In the genomic region with DNA sequence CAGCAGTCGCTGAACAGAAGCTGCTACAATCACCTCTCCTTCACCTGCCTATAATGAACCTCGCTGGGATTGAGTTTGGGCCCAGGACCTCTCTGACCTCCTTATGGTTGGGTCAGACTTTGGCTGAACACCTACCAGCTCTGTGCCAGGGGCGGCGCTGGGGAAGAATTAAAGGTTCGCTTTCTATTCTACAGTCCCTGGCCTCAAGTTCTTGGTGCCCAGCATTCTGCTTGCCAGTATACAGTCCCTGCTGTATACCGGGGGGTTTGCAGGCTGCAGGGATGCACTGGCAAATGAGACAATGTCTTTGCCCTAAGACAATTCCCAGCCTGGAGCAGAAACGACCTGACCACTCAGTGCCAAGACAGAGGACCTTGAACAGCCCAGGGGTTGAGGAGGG, we compare ENCODE assay signal across 1 cellular context.
TF ChIP-seq lines count a peak whose summit lies in the region.

No MANE protein-coding gene starts in this region.

TF ChIP-seq in K562, 482 proteins besides CTCF, POLR2A, EP300 and RAD21 (continued from another document):
- TF ChIP-seq, protein P1, sequence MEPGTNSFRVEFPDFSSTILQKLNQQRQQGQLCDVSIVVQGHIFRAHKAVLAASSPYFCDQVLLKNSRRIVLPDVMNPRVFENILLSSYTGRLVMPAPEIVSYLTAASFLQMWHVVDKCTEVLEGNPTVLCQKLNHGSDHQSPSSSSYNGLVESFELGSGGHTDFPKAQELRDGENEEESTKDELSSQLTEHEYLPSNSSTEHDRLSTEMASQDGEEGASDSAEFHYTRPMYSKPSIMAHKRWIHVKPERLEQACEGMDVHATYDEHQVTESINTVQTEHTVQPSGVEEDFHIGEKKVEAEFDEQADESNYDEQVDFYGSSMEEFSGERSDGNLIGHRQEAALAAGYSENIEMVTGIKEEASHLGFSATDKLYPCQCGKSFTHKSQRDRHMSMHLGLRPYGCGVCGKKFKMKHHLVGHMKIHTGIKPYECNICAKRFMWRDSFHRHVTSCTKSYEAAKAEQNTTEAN (CRISPR knock-in tag; IDR thresholded peaks at IDR 0.05) = no peak
- TF ChIP-seq SETDB1 (IDR thresholded peaks at IDR 0.05; ENCODE audit: low read length) (no peak), ZNF121 (CRISPR knock-in tag; conservative IDR thresholded peaks at IDR 0.05) (no peak), SRSF9 (IDR thresholded peaks at IDR 0.05; ENCODE audit: borderline replicate concordance, low read depth, low read length) (no peak), NFRKB (IDR thresholded peaks at IDR 0.05; ENCODE audit: low read depth) (no peak)
- TF ChIP-seq, protein P2, sequence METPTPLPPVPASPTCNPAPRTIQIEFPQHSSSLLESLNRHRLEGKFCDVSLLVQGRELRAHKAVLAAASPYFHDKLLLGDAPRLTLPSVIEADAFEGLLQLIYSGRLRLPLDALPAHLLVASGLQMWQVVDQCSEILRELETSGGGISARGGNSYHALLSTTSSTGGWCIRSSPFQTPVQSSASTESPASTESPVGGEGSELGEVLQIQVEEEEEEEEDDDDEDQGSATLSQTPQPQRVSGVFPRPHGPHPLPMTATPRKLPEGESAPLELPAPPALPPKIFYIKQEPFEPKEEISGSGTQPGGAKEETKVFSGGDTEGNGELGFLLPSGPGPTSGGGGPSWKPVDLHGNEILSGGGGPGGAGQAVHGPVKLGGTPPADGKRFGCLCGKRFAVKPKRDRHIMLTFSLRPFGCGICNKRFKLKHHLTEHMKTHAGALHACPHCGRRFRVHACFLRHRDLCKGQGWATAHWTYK (CRISPR knock-in tag; IDR thresholded peaks at IDR 0.05) = no peak
- TF ChIP-seq, protein P3, sequence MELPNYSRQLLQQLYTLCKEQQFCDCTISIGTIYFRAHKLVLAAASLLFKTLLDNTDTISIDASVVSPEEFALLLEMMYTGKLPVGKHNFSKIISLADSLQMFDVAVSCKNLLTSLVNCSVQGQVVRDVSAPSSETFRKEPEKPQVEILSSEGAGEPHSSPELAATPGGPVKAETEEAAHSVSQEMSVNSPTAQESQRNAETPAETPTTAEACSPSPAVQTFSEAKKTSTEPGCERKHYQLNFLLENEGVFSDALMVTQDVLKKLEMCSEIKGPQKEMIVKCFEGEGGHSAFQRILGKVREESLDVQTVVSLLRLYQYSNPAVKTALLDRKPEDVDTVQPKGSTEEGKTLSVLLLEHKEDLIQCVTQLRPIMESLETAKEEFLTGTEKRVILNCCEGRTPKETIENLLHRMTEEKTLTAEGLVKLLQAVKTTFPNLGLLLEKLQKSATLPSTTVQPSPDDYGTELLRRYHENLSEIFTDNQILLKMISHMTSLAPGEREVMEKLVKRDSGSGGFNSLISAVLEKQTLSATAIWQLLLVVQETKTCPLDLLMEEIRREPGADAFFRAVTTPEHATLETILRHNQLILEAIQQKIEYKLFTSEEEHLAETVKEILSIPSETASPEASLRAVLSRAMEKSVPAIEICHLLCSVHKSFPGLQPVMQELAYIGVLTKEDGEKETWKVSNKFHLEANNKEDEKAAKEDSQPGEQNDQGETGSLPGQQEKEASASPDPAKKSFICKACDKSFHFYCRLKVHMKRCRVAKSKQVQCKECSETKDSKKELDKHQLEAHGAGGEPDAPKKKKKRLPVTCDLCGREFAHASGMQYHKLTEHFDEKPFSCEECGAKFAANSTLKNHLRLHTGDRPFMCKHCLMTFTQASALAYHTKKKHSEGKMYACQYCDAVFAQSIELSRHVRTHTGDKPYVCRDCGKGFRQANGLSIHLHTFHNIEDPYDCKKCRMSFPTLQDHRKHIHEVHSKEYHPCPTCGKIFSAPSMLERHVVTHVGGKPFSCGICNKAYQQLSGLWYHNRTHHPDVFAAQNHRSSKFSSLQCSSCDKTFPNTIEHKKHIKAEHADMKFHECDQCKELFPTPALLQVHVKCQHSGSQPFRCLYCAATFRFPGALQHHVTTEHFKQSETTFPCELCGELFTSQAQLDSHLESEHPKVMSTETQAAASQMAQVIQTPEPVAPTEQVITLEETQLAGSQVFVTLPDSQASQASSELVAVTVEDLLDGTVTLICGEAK (IDR thresholded peaks at IDR 0.05) = no peak
- TF ChIP-seq, protein P3 (CRISPR knock-in tag; IDR thresholded peaks at IDR 0.05) = no peak
- TF ChIP-seq, protein P4, sequence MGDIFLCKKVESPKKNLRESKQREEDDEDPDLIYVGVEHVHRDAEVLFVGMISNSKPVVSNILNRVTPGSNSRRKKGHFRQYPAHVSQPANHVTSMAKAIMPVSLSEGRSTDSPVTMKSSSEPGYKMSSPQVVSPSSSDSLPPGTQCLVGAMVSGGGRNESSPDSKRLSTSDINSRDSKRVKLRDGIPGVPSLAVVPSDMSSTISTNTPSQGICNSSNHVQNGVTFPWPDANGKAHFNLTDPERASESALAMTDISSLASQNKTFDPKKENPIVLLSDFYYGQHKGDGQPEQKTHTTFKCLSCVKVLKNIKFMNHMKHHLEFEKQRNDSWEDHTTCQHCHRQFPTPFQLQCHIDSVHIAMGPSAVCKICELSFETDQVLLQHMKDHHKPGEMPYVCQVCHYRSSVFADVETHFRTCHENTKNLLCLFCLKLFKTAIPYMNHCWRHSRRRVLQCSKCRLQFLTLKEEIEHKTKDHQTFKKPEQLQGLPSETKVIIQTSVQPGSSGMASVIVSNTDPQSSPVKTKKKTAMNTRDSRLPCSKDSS (IDR thresholded peaks at IDR 0.05; ENCODE audit: low read depth, partially characterized antibody) = no peak
- TF ChIP-seq, protein P5, sequence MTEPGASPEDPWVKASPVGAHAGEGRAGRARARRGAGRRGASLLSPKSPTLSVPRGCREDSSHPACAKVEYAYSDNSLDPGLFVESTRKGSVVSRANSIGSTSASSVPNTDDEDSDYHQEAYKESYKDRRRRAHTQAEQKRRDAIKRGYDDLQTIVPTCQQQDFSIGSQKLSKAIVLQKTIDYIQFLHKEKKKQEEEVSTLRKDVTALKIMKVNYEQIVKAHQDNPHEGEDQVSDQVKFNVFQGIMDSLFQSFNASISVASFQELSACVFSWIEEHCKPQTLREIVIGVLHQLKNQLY (CRISPR knock-in tag; conservative IDR thresholded peaks at IDR 0.05) = no peak
- TF ChIP-seq, protein P6, sequence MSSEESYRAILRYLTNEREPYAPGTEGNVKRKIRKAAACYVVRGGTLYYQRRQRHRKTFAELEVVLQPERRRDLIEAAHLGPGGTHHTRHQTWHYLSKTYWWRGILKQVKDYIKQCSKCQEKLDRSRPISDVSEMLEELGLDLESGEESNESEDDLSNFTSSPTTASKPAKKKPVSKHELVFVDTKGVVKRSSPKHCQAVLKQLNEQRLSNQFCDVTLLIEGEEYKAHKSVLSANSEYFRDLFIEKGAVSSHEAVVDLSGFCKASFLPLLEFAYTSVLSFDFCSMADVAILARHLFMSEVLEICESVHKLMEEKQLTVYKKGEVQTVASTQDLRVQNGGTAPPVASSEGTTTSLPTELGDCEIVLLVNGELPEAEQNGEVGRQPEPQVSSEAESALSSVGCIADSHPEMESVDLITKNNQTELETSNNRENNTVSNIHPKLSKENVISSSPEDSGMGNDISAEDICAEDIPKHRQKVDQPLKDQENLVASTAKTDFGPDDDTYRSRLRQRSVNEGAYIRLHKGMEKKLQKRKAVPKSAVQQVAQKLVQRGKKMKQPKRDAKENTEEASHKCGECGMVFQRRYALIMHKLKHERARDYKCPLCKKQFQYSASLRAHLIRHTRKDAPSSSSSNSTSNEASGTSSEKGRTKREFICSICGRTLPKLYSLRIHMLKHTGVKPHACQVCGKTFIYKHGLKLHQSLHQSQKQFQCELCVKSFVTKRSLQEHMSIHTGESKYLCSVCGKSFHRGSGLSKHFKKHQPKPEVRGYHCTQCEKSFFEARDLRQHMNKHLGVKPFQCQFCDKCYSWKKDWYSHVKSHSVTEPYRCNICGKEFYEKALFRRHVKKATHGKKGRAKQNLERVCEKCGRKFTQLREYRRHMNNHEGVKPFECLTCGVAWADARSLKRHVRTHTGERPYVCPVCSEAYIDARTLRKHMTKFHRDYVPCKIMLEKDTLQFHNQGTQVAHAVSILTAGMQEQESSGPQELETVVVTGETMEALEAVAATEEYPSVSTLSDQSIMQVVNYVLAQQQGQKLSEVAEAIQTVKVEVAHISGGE (CRISPR knock-in tag; IDR thresholded peaks at IDR 0.05) = no peak
- TF ChIP-seq, protein P7, sequence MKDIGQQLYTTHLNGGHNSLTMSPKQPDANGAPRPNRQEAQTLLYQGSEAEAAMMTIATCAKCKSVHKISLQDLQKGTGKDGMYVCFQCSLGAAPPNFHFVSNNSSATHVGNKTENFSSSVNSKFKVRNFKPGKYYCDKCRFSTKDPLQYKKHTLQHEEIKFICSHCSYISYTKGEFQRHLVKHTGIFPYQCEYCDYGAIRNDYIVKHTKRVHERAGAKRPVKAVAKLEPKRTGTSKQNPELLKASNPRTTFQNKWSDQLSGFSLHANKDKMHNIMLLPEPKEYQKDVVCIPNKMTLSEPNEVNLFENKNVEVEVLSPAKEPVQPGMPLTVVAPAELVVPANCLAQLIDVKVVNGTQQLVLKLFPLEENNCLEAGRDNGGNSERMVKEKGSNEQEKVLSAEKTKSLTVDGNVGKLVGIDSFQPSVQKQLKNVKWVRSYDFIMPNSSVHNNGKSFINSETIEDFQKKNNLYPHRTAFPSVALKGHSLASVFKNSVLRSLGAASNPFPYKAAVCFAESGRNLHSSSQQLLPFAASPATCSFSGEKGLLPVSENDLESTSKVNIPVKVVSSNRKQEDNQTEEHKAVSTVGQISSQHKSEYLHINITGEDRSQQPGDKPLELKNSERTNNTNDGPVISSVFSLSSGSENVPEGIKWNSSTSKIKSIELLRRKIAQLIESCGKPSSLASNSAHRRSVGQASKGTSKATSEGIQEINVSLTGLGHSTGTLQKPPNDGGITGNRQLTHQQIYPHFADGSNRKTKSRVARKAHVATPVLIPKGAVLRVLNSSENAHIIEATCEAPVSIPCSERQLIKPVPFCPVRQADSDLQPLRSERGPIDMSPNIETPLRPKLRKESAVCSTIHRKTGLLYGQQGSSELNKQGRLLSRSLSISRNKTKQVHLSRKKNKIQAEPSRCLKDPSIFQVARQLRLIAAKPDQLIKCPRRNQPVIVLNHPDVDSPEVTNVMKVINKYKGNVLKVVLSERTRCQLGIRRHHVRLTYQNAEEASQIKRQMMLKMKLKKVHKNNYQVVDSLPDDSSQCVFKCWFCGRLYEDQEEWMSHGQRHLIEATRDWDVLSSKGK (CRISPR knock-in tag; IDR thresholded peaks at IDR 0.05) = no peak
